In the genomic region with DNA sequence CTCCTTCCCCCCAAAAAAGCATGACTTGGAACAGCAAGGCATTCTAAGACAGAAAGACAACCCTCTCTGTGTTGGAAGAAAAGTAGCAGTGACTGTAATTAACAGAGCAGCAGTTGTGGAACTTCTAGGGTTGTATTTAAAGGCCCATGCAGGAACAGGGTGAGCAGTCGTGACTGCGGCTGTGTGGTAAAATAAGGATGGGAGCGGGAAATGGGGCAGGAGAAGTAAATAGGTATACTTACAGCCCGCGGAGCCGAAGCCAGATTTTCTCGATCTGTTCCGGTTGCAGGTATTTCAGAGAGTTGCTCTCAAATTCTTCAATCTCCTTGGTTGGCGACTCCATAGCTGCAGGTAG, we compare ENCODE assay signal across 12 cellular contexts. TPM values are rescaled to one million over a fixed set of nuclear protein-coding genes. Genes with fewer than 3 reads are reported as not detected.
DNase-seq lines count a peak whose midpoint lies in the region; ATAC-seq, FAIRE-seq and TF ChIP-seq lines count a peak whose summit lies in the region.
"Had no signal": no experiment of that assay in that cellular context is flagged by ENCODE, and none has a peak within 500 bp of the region (broad histone marks: within the 10 kb centered on the region; RNA-seq: fewer than 3 reads in every experiment).

No MANE protein-coding gene starts in this region.

- no peak for TF ChIP-seq EP300 in gastroesophageal sphincter (IDR thresholded peaks at IDR 0.05)

- peaks cover 95% of the 10 kb centered on the region for H3K27me3 Mint-ChIP-seq in neural crest cell (ENCODE audit: low read depth)

- H3K36me3 ChIP-seq in gastroesophageal sphincter (no peaks in the 10 kb centered on the region), uterus (no peaks in the 10 kb centered on the region), small intestine (ENCODE audit: control insufficient read depth in 2 of 2, insufficient read depth in 2 of 2, low read length in 2 of 2) (no peaks in the 10 kb centered on the region)

- no peaks in the 10 kb centered on the region for H3K36me3 Mint-ChIP-seq in neural crest cell (ENCODE audit: low read depth)
- H3K36me3 Mint-ChIP-seq: naive B cell had no signal

- intact Hi-C loops in uterus (cut with DNase I; ENCODE audit: low total_unique reads): no loop called here

- ATAC-seq in gastroesophageal sphincter: no peak

- H3K27ac Mint-ChIP-seq in neural crest cell (ENCODE audit: unreplicated experiment): no peak overlapping the region
- H3K27ac Mint-ChIP-seq: naive B cell had no signal

- peaks cover 12% of the 10 kb centered on the region for H3K4me1 Mint-ChIP-seq in neural crest cell

- H3K4me1 ChIP-seq in gastroesophageal sphincter (peaks cover 0 to 44% (median 0%) of the 10 kb centered on the region in 3 donors), uterus (no peaks in the 10 kb centered on the region), small intestine (ENCODE audit: control insufficient read depth in 2 of 2, insufficient read depth in 1 of 2, low read depth in 1 of 2, low read length in 1 of 2) (no peaks in the 10 kb centered on the region)

- no peak for TF ChIP-seq POLR2A in gastroesophageal sphincter (IDR thresholded peaks at IDR 0.05)
- TF ChIP-seq POLR2A in uterus (IDR thresholded peaks at IDR 0.05): no peak

- no peak for FAIRE-seq in small intestine (lab: Jason Lieb, UNC)
- FAIRE-seq: GM19239 had no signal

- WGBS in gastroesophageal sphincter (ENCODE audit: low coverage in 1 of 2), 2 donors: 0 to 10% methylated on average over 7 to 9 of the region's 9 CpGs
- 11 to 16% (median 14%) methylated on average over 9 of the region's 9 CpGs for WGBS in small intestine, 3 donors

- H3K4me3 Mint-ChIP-seq in neural crest cell: peak overlapping the region; percentile 82

- H3K9me3 ChIP-seq in gastroesophageal sphincter: no peaks in the 10 kb centered on the region
- H3K9me3 ChIP-seq in uterus: no peaks in the 10 kb centered on the region
- H3K9me3 ChIP-seq in small intestine (ENCODE audit: control insufficient read depth, low read depth): no peaks in the 10 kb centered on the region

- H3K27me3 ChIP-seq in gastroesophageal sphincter: peaks cover 9% of the 10 kb centered on the region
- no peaks in the 10 kb centered on the region for H3K27me3 ChIP-seq in uterus
- peaks cover 0 to 7% of the 10 kb centered on the region in 2 donors for H3K27me3 ChIP-seq in small intestine (ENCODE audit: control insufficient read depth in 2 of 2, insufficient read depth in 2 of 2, low read length in 2 of 2)

- TF ChIP-seq CTCF in gastroesophageal sphincter (IDR thresholded peaks at IDR 0.05) (no peak), neural crest cell (conservative IDR thresholded peaks at IDR 0.05) (no peak), uterus (IDR thresholded peaks at IDR 0.05) (no peak)

- no peaks in the 10 kb centered on the region for H3K9me3 Mint-ChIP-seq in neural crest cell

- peak; percentile 10 for DNase-seq in NCI-H510A treated with DMSO at 0.1 percent for 48 hours (lab: John Stamatoyannopoulos, UW)
- DNase-seq in NCI-H510A (lab: John Stamatoyannopoulos, UW): no peak
- no peak for DNase-seq in neural crest cell (ENCODE audit: low read depth, low spot score)
- no peak for DNase-seq in uterus
- no peak for DNase-seq in activated CD4-positive, alpha-beta T cell treated with anti-CD3 and anti-CD28 coated beads for 1 hour
- DNase-seq in epidermal melanocyte (ENCODE audit: insufficient read length, low spot score): no peak
- DNase-seq in small intestine: no peak
- DNase-seq: 8988T; activated effector memory CD4-positive, alpha-beta T cell treated with Interleukin-2 at 50 U/mL for 16 hours; naive B cell had no signal

- H3K4me3 ChIP-seq in gastroesophageal sphincter: peak overlapping the region; percentile 43 to 70
- H3K4me3 ChIP-seq in uterus: peak overlapping the region; percentile 42 to 70
- no peak overlapping the region for H3K4me3 ChIP-seq in small intestine (ENCODE audit: low read depth in 1 of 2, low read length in 2 of 2)

- H3K27ac ChIP-seq in gastroesophageal sphincter (peak overlapping the region; percentile 17 to 87 (median 82)), uterus (peak overlapping the region in 1 of 2 donors; percentile 80), small intestine (ENCODE audit: low read depth in 1 of 2, low read length in 1 of 2) (no peak overlapping the region)

RNA-seq across cellular contexts. Expression of a gene that starts 0.2 kb away (rescaled TPM):
- total RNA-seq in gastroesophageal sphincter: 10 to 100 TPM; 17.2 to 28.8 (median 21.7) TPM
- 0.26 and 1.1 TPM in 2 replicates for total RNA-seq in neural crest cell
- 10 to 100 TPM in 3 of 4 donors, 1 to 10 TPM in 1; 5.9 to 26.4 (median 13.7) TPM for total RNA-seq in uterus
- polyA plus RNA-seq in small intestine: under 1 TPM; 0.22 to 0.78 (median 0.54) TPM

Comparison
In these comparisons a context has a peak if more than half of its experiments do, and no peak if none do; other contexts are left out.
1. H3K27ac ChIP-seq: peak in gastroesophageal sphincter (4 of 4); none in small intestine (0 of 2).
2. H3K4me3 ChIP-seq: peak in gastroesophageal sphincter (2 of 2) and uterus (2 of 2); none in small intestine (0 of 2).